Comparison of ENCODE assay signal across 16 cellular contexts in the genomic region with DNA sequence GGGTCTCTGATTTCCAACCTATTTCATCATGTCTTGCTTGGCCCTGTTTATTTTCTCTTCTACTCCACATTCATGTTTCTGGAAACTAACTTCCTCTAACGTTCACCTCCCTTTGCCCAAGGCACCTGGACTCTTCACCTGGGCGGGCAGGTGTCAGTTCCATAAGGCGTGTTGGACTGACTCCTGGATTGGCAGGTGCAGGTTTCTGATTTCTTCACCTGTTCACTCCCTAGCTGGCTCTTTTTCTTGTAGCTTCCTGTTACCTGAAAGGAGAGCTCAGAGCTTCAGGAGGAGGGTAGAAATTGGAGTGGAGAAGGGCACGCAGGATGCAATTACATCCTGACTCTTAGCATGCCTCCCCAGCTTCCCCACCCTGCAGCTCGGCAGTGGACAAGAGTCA.
A peak's percentile ranks its signal among the peaks of the same experiment; 100 is the strongest.
DNase-seq lines count a peak whose midpoint lies in the region; ATAC-seq, FAIRE-seq and TF ChIP-seq lines count a peak whose summit lies in the region.
"Had no signal": no experiment of that assay in that cellular context is flagged by ENCODE, and none has a peak within 500 bp of the region (broad histone marks: within the 10 kb centered on the region; RNA-seq: fewer than 3 reads in every experiment).

No MANE protein-coding gene starts in this region.

- no peak for ATAC-seq in HG03095 (IDR thresholded peaks at IDR 0.05; ENCODE audit: unreplicated experiment)
- ATAC-seq: left lung, natural killer cell had no signal

- H3K27me3 ChIP-seq in duodenal mucosa (ENCODE audit: control insufficient read depth in 1 of 2, insufficient read depth in 2 of 2, low read length in 2 of 2) (no peaks in the 10 kb centered on the region), suprapubic skin (no peaks in the 10 kb centered on the region)
- H3K27me3 ChIP-seq: left lung had no signal

- H3K4me3 ChIP-seq in duodenal mucosa (ENCODE audit: low read depth in 1 of 2, low read length in 2 of 2) = no peak overlapping the region
- H3K4me3 ChIP-seq in suprapubic skin = no peak overlapping the region
- H3K4me3 ChIP-seq: left lung had no signal

- peak overlapping the region; percentile 76 for H3K27ac ChIP-seq in duodenal mucosa (ENCODE audit: low read depth, low read length)
- peak overlapping the region; percentile 82 for H3K27ac ChIP-seq in suprapubic skin
- H3K27ac ChIP-seq: left lung had no signal

- no peak for FAIRE-seq in RCC 7860 (lab: Jason Lieb, UNC)
- FAIRE-seq: GM19239 had no signal

- 55% methylated on average over 5 of the region's 5 CpGs for WGBS in suprapubic skin

- no peak for TF ChIP-seq CTCF in suprapubic skin (IDR thresholded peaks at IDR 0.05)

- peak; percentile 53 to 90 (median 79) for DNase-seq in NCI-H1417 (lab: John Stamatoyannopoulos, UW)
- DNase-seq in NCI-H1417 treated with DMSO at 0.1 percent for 48 hours (lab: John Stamatoyannopoulos, UW) = no peak
- DNase-seq in NCI-H345 treated with DMSO at 0.1 percent for 48 hours (lab: John Stamatoyannopoulos, UW; ENCODE audit: unreplicated experiment) = peak; percentile 26
- no peak for DNase-seq in suprapubic skin (ENCODE audit: low spot score in 2 of 2)
- DNase-seq in NCI-H526 treated with DMSO at 0.1 percent for 48 hours (lab: John Stamatoyannopoulos, UW) = no peak
- DNase-seq in RCC 7860 (ENCODE audit: low spot score) = no peak
- DNase-seq: 8988T; activated T-cell treated with anti-CD3 and anti-CD28 coated beads for 4 hours; CD4-positive, CD25-positive, alpha-beta regulatory T cell; hypothalamus; left lung; natural killer cell; right cardiac atrium had no signal

- peaks cover 19 to 27% of the 10 kb centered on the region in 2 donors for H3K4me1 ChIP-seq in duodenal mucosa (ENCODE audit: control insufficient read depth in 1 of 2, insufficient read depth in 2 of 2, low read length in 2 of 2)
- H3K4me1 ChIP-seq in suprapubic skin = peaks cover 25% of the 10 kb centered on the region

- H3K36me3 ChIP-seq in duodenal mucosa (ENCODE audit: control insufficient read depth in 1 of 2, insufficient read depth in 2 of 2, low read length in 2 of 2) = no peaks in the 10 kb centered on the region
- no peaks in the 10 kb centered on the region for H3K36me3 ChIP-seq in suprapubic skin
- H3K36me3 ChIP-seq: left lung had no signal

- no peak for TF ChIP-seq POLR2A in suprapubic skin (IDR thresholded peaks at IDR 0.05)

- H3K9me3 ChIP-seq in duodenal mucosa (ENCODE audit: control insufficient read depth in 1 of 2, low read length in 2 of 2) = no peaks in the 10 kb centered on the region
- no peaks in the 10 kb centered on the region for H3K9me3 ChIP-seq in suprapubic skin
- H3K9me3 ChIP-seq: left lung had no signal

- no peak for TF ChIP-seq EP300 in suprapubic skin (IDR thresholded peaks at IDR 0.05)

- H3K9ac ChIP-seq in duodenal mucosa (ENCODE audit: low read depth in 1 of 2, low read length in 2 of 2) = peak overlapping the region; percentile 41 to 50

Comparison
In these comparisons a context has a peak if more than half of its experiments do, and no peak if none do; other contexts are left out.
1. DNase-seq: peak in NCI-H1417 (3 of 3) and NCI-H345 treated with DMSO at 0.1 percent for 48 hours (single experiment); none in NCI-H1417 treated with DMSO at 0.1 percent for 48 hours (single experiment), suprapubic skin (0 of 2), NCI-H526 treated with DMSO at 0.1 percent for 48 hours (single experiment) and RCC 7860 (single experiment).